9 cellular contexts compared by ENCODE assay signal in the genomic region with DNA sequence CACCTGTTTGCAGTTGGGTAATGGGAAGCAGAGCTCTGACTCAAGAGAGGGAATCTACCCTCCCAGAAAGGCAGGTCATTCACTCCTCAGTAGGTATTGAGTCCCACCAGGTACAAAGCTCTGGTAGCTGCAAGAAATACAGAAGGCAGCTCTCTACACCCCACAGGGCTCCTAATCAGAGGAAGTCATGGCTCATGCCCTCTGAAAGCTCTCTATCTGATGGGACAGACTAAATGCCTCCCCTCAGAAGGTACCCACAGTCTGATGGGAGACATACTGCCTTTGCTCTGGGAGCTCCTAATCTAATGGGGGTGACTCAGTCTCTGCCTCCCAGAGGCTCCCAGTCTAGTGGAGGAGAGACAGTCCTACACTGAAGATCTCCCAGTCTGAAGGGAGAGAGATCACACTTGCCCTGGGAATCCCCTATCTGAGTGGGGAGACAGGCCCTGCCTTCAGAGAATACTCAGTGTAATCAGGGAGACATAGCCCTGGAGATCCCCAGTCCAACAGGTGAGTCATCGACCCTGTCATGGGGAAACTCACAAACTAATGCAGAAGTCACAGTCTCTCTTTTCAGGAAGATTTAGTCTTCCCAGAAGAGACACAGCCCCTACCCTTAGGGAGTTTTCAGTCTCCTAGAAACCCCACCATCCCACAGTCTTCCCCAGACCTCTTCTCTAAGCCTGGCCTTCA. TPM values are rescaled to one million over a fixed set of nuclear protein-coding genes. Genes with fewer than 3 reads are reported as not detected.
DNase-seq lines count a peak whose midpoint lies in the region; ATAC-seq lines count a peak whose summit lies in the region.
"Had no signal": no experiment of that assay in that cellular context is flagged by ENCODE, and none has a peak within 500 bp of the region (broad histone marks: within the 10 kb centered on the region; RNA-seq: fewer than 3 reads in every experiment).

No MANE protein-coding gene starts in this region.

- peak overlapping the region; percentile 14 for H3K4me3 Mint-ChIP-seq in activated T-helper 17 cell treated with anti-CD3 and anti-CD28 coated beads, Interleukin-2, amount 50 U/mL, for 72 hours

- no peak overlapping the region for H3K27ac Mint-ChIP-seq in activated T-helper 17 cell treated with anti-CD3 and anti-CD28 coated beads, Interleukin-2, amount 50 U/mL, for 72 hours

- H3K9me3 Mint-ChIP-seq in activated T-helper 17 cell treated with anti-CD3 and anti-CD28 coated beads, Interleukin-2, amount 50 U/mL, for 72 hours = no peaks in the 10 kb centered on the region

- DNase-seq in activated CD4-positive, alpha-beta T cell treated with anti-CD3 and anti-CD28 coated beads for 48 hours = peak; percentile 48
- no peak for DNase-seq in activated CD4-positive, alpha-beta T cell treated with anti-CD3 and anti-CD28 coated beads for 4 hours
- DNase-seq in stimulated activated CD4-positive, alpha-beta T cell treated with anti-CD3 and anti-CD28 coated beads, TNF-alpha, amount 100 ng/mL, for 48 hours (ENCODE audit: low read depth in 3 of 3) = peak; percentile 14 to 18 (median 17)
- DNase-seq in NOMO-1 treated with DMSO at 0.1 percent for 48 hours (lab: John Stamatoyannopoulos, UW; ENCODE audit: unreplicated experiment) (no peak), NCI-H748 (lab: John Stamatoyannopoulos, UW; ENCODE audit: unreplicated experiment) (no peak), GDM1 (lab: John Stamatoyannopoulos, UW) (no peak)

- H3K27me3 Mint-ChIP-seq in activated T-helper 17 cell treated with anti-CD3 and anti-CD28 coated beads, Interleukin-2, amount 50 U/mL, for 72 hours = no peaks in the 10 kb centered on the region

- H3K4me1 Mint-ChIP-seq in activated T-helper 17 cell treated with anti-CD3 and anti-CD28 coated beads, Interleukin-2, amount 50 U/mL, for 72 hours = no peaks in the 10 kb centered on the region

- ATAC-seq in HG02938 (IDR thresholded peaks at IDR 0.05; ENCODE audit: unreplicated experiment) = peak; percentile 72
- ATAC-seq in activated T-helper 17 cell treated with anti-CD3 and anti-CD28 coated beads, Interleukin-2, amount 50 U/mL, for 72 hours (replicated peaks) = peak; percentile 98

- H3K36me3 Mint-ChIP-seq in activated T-helper 17 cell treated with anti-CD3 and anti-CD28 coated beads, Interleukin-2, amount 50 U/mL, for 72 hours (ENCODE audit: low read depth) = no peaks in the 10 kb centered on the region

RNA-seq across cellular contexts. Expression of gene CAMK1G, which starts 23.7 kb away (rescaled TPM):
- total RNA-seq in activated T-helper 17 cell treated with anti-CD3 and anti-CD28 coated beads, Interleukin-2, amount 50 U/mL, for 72 hours = under 1 TPM in 1 of 2 donors, not detected in 1; 0.21 TPM
- total RNA-seq: thoracic aorta had no signal

RNA-seq across cellular contexts. Expression of gene LAMB3, which starts 45.0 kb away (rescaled TPM):
- total RNA-seq in activated T-helper 17 cell treated with anti-CD3 and anti-CD28 coated beads, Interleukin-2, amount 50 U/mL, for 72 hours = 10 to 100 TPM in 1 of 2 donors, 1 to 10 TPM in 1; 7.2 to 11.9 TPM

Comparison
In these comparisons a context has a peak if more than half of its experiments do, and no peak if none do; other contexts are left out.
1. DNase-seq: peak in activated CD4-positive, alpha-beta T cell treated with anti-CD3 and anti-CD28 coated beads for 48 hours (single experiment) and stimulated activated CD4-positive, alpha-beta T cell treated with anti-CD3 and anti-CD28 coated beads, TNF-alpha, amount 100 ng/mL, for 48 hours (3 of 3); none in activated CD4-positive, alpha-beta T cell treated with anti-CD3 and anti-CD28 coated beads for 4 hours (0 of 2), NOMO-1 treated with DMSO at 0.1 percent for 48 hours (single experiment), NCI-H748 (single experiment) and GDM1 (single experiment).